19 cellular contexts compared by ENCODE assay signal in the genomic region with DNA sequence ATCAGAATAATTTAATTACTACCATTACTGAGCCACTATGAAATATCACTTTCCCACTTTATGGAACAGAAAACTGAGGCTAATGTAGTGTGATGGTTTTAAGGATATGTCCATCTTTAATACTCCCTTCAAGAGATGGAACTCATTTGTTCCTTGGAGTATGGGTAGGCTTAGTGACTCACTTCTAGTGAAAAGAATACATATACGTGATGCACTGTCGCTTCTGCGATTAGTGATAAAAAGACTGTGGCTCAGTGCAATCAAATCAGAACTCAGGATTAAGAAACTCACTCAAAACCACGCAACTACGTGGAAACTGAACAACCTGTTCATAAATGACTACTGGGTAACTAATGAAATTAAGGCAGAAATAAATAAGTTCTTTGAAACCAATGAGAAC.
DNase-seq lines count a peak whose midpoint lies in the region; ATAC-seq, FAIRE-seq and TF ChIP-seq lines count a peak whose summit lies in the region.
"Had no signal": no experiment of that assay in that cellular context is flagged by ENCODE, and none has a peak within 500 bp of the region (broad histone marks: within the 10 kb centered on the region; RNA-seq: fewer than 3 reads in every experiment).

No MANE protein-coding gene starts in this region.

- H3K9me3 Mint-ChIP-seq in activated T-cell treated with anti-CD3 and anti-CD28 coated beads, Interleukin-2, amount 50 U/mL, for 72 hours = peaks cover 6 to 10% of the 10 kb centered on the region in 2 donors
- peaks cover 5% of the 10 kb centered on the region for H3K9me3 Mint-ChIP-seq in activated T-cell treated with anti-CD3 and anti-CD28 coated beads, Interleukin-2, amount 50 U/mL, for 4 hours
- H3K9me3 Mint-ChIP-seq in CD8-positive, alpha-beta T cell = peaks cover 4% of the 10 kb centered on the region

- peak overlapping the region in 1 of 2 donors; percentile 64 for H3K4me3 Mint-ChIP-seq in activated T-cell treated with anti-CD3 and anti-CD28 coated beads, Interleukin-2, amount 50 U/mL, for 72 hours
- no peak overlapping the region for H3K4me3 Mint-ChIP-seq in activated T-cell treated with anti-CD3 and anti-CD28 coated beads, Interleukin-2, amount 50 U/mL, for 4 hours
- no peak overlapping the region for H3K4me3 Mint-ChIP-seq in CD8-positive, alpha-beta T cell
- H3K4me3 Mint-ChIP-seq: CD4-positive, CD25-positive, alpha-beta regulatory T cell had no signal

- POLR2A ChIA-PET in CD8-positive, alpha-beta T cell (lab: Charles Lee) = no interaction called here
- POLR2A ChIA-PET in endothelial cell of umbilical vein (lab: Charles Lee) = no interaction called here
- POLR2A ChIA-PET in SK-N-SH (lab: Yijun Ruan, JAX) = no interaction called here

- peaks cover 15 to 16% of the 10 kb centered on the region in 2 donors for H3K36me3 Mint-ChIP-seq in activated T-cell treated with anti-CD3 and anti-CD28 coated beads, Interleukin-2, amount 50 U/mL, for 72 hours (ENCODE audit: insufficient read depth in 2 of 2)
- peaks cover 43% of the 10 kb centered on the region for H3K36me3 Mint-ChIP-seq in activated T-cell treated with anti-CD3 and anti-CD28 coated beads, Interleukin-2, amount 50 U/mL, for 4 hours (ENCODE audit: insufficient read depth)
- H3K36me3 Mint-ChIP-seq in CD8-positive, alpha-beta T cell = peaks cover 50% of the 10 kb centered on the region

- H3K27me3 ChIP-seq in CD8-positive, alpha-beta T cell (ENCODE audit: insufficient read depth, low read length) = no peaks in the 10 kb centered on the region
- no peaks in the 10 kb centered on the region for H3K27me3 ChIP-seq in endothelial cell of umbilical vein (ENCODE audit: control insufficient read depth in 2 of 2, insufficient read depth in 2 of 2, low read length in 2 of 2)
- H3K27me3 ChIP-seq in SK-N-SH (ENCODE audit: insufficient read depth) = no peaks in the 10 kb centered on the region
- H3K27me3 ChIP-seq: BE2C had no signal

- no peak overlapping the region for H3K27ac ChIP-seq in CD8-positive, alpha-beta T cell (ENCODE audit: low read depth, low read length)
- H3K27ac ChIP-seq in endothelial cell of umbilical vein (ENCODE audit: insufficient read depth, low read depth, low read length) (no peak overlapping the region), SK-N-SH (ENCODE audit: low read depth in 2 of 2, low read length in 1 of 2) (no peak overlapping the region)
- H3K27ac ChIP-seq: GM23248 had no signal

- dilution Hi-C loops in endothelial cell of umbilical vein (cut with MboI; ENCODE audit: extremely low pct_ligation_motif_present, low sequenced_read_pairs) = no loop called here

- H3K27me3 Mint-ChIP-seq in activated T-cell treated with anti-CD3 and anti-CD28 coated beads, Interleukin-2, amount 50 U/mL, for 72 hours (ENCODE audit: low read depth) = no peaks in the 10 kb centered on the region
- H3K27me3 Mint-ChIP-seq in activated T-cell treated with anti-CD3 and anti-CD28 coated beads, Interleukin-2, amount 50 U/mL, for 4 hours (ENCODE audit: low read depth) = no peaks in the 10 kb centered on the region
- no peaks in the 10 kb centered on the region for H3K27me3 Mint-ChIP-seq in CD8-positive, alpha-beta T cell (ENCODE audit: low read depth)
- H3K27me3 Mint-ChIP-seq: CD4-positive, CD25-positive, alpha-beta regulatory T cell had no signal

- no peaks in the 10 kb centered on the region for H3K36me3 ChIP-seq in CD8-positive, alpha-beta T cell (ENCODE audit: insufficient read depth, low read length)
- H3K36me3 ChIP-seq in endothelial cell of umbilical vein (ENCODE audit: control insufficient read depth in 2 of 2, extremely low read depth in 1 of 2, insufficient read depth in 2 of 2, low read length in 2 of 2) = no peaks in the 10 kb centered on the region
- H3K36me3 ChIP-seq in SK-N-SH (replicated peaks in 1 of 2; ENCODE audit: control insufficient read depth in 1 of 2, insufficient read depth in 2 of 2, low read length in 1 of 2) = no peaks in the 10 kb centered on the region
- H3K36me3 ChIP-seq: BE2C had no signal

- intact Hi-C loops in CD8-positive, alpha-beta T cell (cut with DNase I, micrococcal nuclease) = no loop called here
- intact Hi-C loops in endothelial cell of umbilical vein (cut with micrococcal nuclease) = no loop called here

- FAIRE-seq in H54 (lab: Jason Lieb, UNC) (peak; percentile 11), endothelial cell of umbilical vein (lab: Jason Lieb, UNC) (peak; percentile 50)
- FAIRE-seq: A204.1, D721Med, G401.6, GM12891, GM19239 had no signal

- no peaks in the 10 kb centered on the region for H3K9me1 ChIP-seq in endothelial cell of umbilical vein (replicated peaks; ENCODE audit: control insufficient read depth, extremely low read depth, insufficient read depth, low read length)

- WGBS in SK-N-SH (ENCODE audit: low lambda C conversion rate) = 92% methylated on average over 5 of the region's 5 CpGs

- DNase-seq in activated T-cell treated with anti-CD3 and anti-CD28 coated beads, Interleukin-2, amount 50 U/mL, for 72 hours = peak; percentile 1 to 3
- no peak for DNase-seq in activated T-cell treated with anti-CD3 and anti-CD28 coated beads, Interleukin-2, amount 50 U/mL, for 4 hours
- DNase-seq in CD8-positive, alpha-beta T cell = no peak
- DNase-seq in H54 (ENCODE audit: insufficient read length, low spot score) (no peak), endothelial cell of umbilical vein (ENCODE audit: low read depth, low spot score) (no peak), SK-N-SH (no peak)
- DNase-seq: ACHN; C1 segment of cervical spinal cord; CD4-positive, CD25-positive, alpha-beta regulatory T cell; HCEC 1CT had no signal

- H3K27ac Mint-ChIP-seq in activated T-cell treated with anti-CD3 and anti-CD28 coated beads, Interleukin-2, amount 50 U/mL, for 72 hours = peak overlapping the region; percentile 64
- peak overlapping the region; percentile 15 for H3K27ac Mint-ChIP-seq in CD8-positive, alpha-beta T cell

- peak; percentile 75 to 93 for ATAC-seq in activated T-cell treated with anti-CD3 and anti-CD28 coated beads, Interleukin-2, amount 50 U/mL, for 72 hours (replicated peaks in 1 of 2)
- ATAC-seq in activated T-cell treated with anti-CD3 and anti-CD28 coated beads, Interleukin-2, amount 50 U/mL, for 4 hours = no peak
- ATAC-seq in CD8-positive, alpha-beta T cell = no peak
- ATAC-seq in HG02678 (IDR thresholded peaks at IDR 0.05; ENCODE audit: unreplicated experiment) = no peak

- no peaks in the 10 kb centered on the region for H3K4me1 ChIP-seq in CD8-positive, alpha-beta T cell (ENCODE audit: insufficient read depth, low read length)
- no peaks in the 10 kb centered on the region for H3K4me1 ChIP-seq in endothelial cell of umbilical vein (ENCODE audit: control insufficient read depth, extremely low read depth, insufficient read depth, low read length)
- no peaks in the 10 kb centered on the region for H3K4me1 ChIP-seq in SK-N-SH (ENCODE audit: control insufficient read depth in 1 of 2, insufficient read depth in 2 of 2, low read depth in 1 of 2, low read length in 1 of 2)

- no peak overlapping the region for H2AFZ ChIP-seq in endothelial cell of umbilical vein (ENCODE audit: low read depth, low read length)
- no peak overlapping the region for H2AFZ ChIP-seq in SK-N-SH (ENCODE audit: low read depth)
- H2AFZ ChIP-seq: GM23248 had no signal

- no peak for TF ChIP-seq POLR2A in H54 (IDR thresholded peaks at IDR 0.05; ENCODE audit: low read depth, low read length)
- TF ChIP-seq POLR2A in endothelial cell of umbilical vein (IDR thresholded peaks at IDR 0.05; ENCODE audit: low read depth, low read length) = no peak

- BruUV-seq in endothelial cell of umbilical vein (replicated peaks; lab: Mats Ljungman, UMichigan) = no TSS peak

- CTCF ChIA-PET in CD8-positive, alpha-beta T cell (lab: Charles Lee) = no interaction called here
- CTCF ChIA-PET in endothelial cell of umbilical vein (lab: Charles Lee) (no interaction called here), SK-N-SH (lab: Yijun Ruan, JAX) (no interaction called here)

- H3K9ac ChIP-seq in endothelial cell of umbilical vein (replicated peaks; ENCODE audit: extremely low read depth, insufficient read depth, low read length) = no peak overlapping the region
- no peak overlapping the region for H3K9ac ChIP-seq in SK-N-SH
- H3K9ac ChIP-seq: GM23248 had no signal

- H3K4me2 ChIP-seq in endothelial cell of umbilical vein (ENCODE audit: insufficient read depth, low read length) (no peak overlapping the region), SK-N-SH (no peak overlapping the region)

- peaks cover 10% of the 10 kb centered on the region for H3K4me1 Mint-ChIP-seq in activated T-cell treated with anti-CD3 and anti-CD28 coated beads, Interleukin-2, amount 50 U/mL, for 72 hours (ENCODE audit: low read depth)
- peaks cover 15% of the 10 kb centered on the region for H3K4me1 Mint-ChIP-seq in activated T-cell treated with anti-CD3 and anti-CD28 coated beads, Interleukin-2, amount 50 U/mL, for 4 hours (ENCODE audit: low read depth)
- peaks cover 28% of the 10 kb centered on the region for H3K4me1 Mint-ChIP-seq in CD8-positive, alpha-beta T cell (ENCODE audit: low read depth)

- TF ChIP-seq CTCF in CD8-positive, alpha-beta T cell (IDR thresholded peaks at IDR 0.05) = no peak
- TF ChIP-seq CTCF in endothelial cell of umbilical vein (IDR thresholded peaks at IDR 0.05; ENCODE audit: extremely low read depth in 1 of 2, insufficient read depth in 1 of 2, low read depth in 1 of 2, low read length in 2 of 2) (no peak), SK-N-SH (IDR thresholded peaks at IDR 0.05) (no peak)

- TF ChIP-seq EP300 in SK-N-SH (IDR thresholded peaks at IDR 0.05; ENCODE audit: borderline replicate concordance in 1 of 2, low read depth in 1 of 2, low read length in 1 of 2) = no peak

- no peaks in the 10 kb centered on the region for H3F3A ChIP-seq in SK-N-SH (replicated peaks; ENCODE audit: insufficient read depth)

- H3K79me2 ChIP-seq in endothelial cell of umbilical vein (ENCODE audit: control insufficient read depth, insufficient read depth, low read length) (no peaks in the 10 kb centered on the region), SK-N-SH (ENCODE audit: insufficient read depth) (no peaks in the 10 kb centered on the region)

- H4K20me1 ChIP-seq in endothelial cell of umbilical vein (replicated peaks; ENCODE audit: control insufficient read depth, extremely low read depth, insufficient read depth, low read length) (no peaks in the 10 kb centered on the region), SK-N-SH (ENCODE audit: insufficient read depth) (no peaks in the 10 kb centered on the region)

- H3K4me3 ChIP-seq in CD8-positive, alpha-beta T cell (ENCODE audit: low read depth, low read length) = no peak overlapping the region
- no peak overlapping the region for H3K4me3 ChIP-seq in endothelial cell of umbilical vein (replicated peaks in 1 of 3; ENCODE audit: insufficient read depth in 1 of 3, low read depth in 1 of 3, low read length in 3 of 3)
- H3K4me3 ChIP-seq in SK-N-SH (ENCODE audit: low read depth in 2 of 2, low read length in 1 of 2) = no peak overlapping the region
- H3K4me3 ChIP-seq: GM23248 had no signal

- H3K9me2 ChIP-seq in SK-N-SH = no peaks in the 10 kb centered on the region

- no peak for TF ChIP-seq RAD21 in SK-N-SH (IDR thresholded peaks at IDR 0.05; ENCODE audit: low read length)

- no peaks in the 10 kb centered on the region for H3K9me3 ChIP-seq in CD8-positive, alpha-beta T cell (ENCODE audit: low read length)
- H3K9me3 ChIP-seq in endothelial cell of umbilical vein (replicated peaks; ENCODE audit: control insufficient read depth, insufficient read depth, low read length) = no peaks in the 10 kb centered on the region
- no peaks in the 10 kb centered on the region for H3K9me3 ChIP-seq in SK-N-SH
- H3K9me3 ChIP-seq: BE2C, Caco-2 had no signal

Comparison
In these comparisons a context has a peak if more than half of its experiments do, and no peak if none do; other contexts are left out.
1. ATAC-seq: peak in activated T-cell treated with anti-CD3 and anti-CD28 coated beads, Interleukin-2, amount 50 U/mL, for 72 hours (2 of 2); none in activated T-cell treated with anti-CD3 and anti-CD28 coated beads, Interleukin-2, amount 50 U/mL, for 4 hours (0 of 2), CD8-positive, alpha-beta T cell (single experiment) and HG02678 (single experiment).
2. DNase-seq: peak in activated T-cell treated with anti-CD3 and anti-CD28 coated beads, Interleukin-2, amount 50 U/mL, for 72 hours (2 of 2); none in activated T-cell treated with anti-CD3 and anti-CD28 coated beads, Interleukin-2, amount 50 U/mL, for 4 hours (single experiment), CD8-positive, alpha-beta T cell (0 of 7), H54 (single experiment), endothelial cell of umbilical vein (single experiment) and SK-N-SH (single experiment).